9 cellular contexts compared by ENCODE assay signal in the genomic region with DNA sequence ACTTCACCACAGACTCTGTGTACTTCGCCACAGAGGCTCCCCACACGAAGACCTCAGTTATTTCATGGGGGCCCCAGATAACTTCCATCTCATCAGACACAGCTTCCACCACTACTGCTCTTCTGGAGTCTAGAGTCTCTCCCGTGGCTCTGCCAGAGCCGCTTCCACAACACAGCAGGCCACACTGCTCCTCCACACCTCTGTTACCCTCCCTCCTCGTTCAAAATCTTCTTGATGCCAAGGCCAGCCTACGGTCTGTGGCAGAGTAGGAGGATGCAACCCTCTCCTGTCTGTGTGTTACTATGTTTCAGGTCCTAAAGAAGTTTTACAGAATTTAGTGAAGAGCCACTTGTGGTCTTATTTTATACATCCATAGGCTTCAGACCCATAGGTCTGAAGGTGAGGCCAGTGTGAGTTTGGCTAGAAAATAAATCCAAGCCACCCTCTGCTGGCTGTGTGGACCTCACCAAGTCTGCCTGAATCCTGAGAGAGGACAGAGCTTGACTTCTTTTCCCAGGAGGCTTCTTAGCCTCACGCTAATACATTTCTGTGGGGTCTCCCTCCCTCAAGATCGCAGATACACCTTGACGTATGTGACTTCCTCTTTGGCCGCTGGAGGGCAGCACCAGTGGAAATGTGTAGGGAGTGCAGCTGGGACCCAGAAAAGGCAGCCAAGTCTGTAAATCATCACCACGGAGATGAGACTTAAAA.
DNase-seq lines count a peak whose midpoint lies in the region; ATAC-seq and TF ChIP-seq lines count a peak whose summit lies in the region.
"Had no signal": no experiment of that assay in that cellular context is flagged by ENCODE, and none has a peak within 500 bp of the region (broad histone marks: within the 10 kb centered on the region; RNA-seq: fewer than 3 reads in every experiment).

No MANE protein-coding gene starts in this region.

- intact Hi-C loops in activated CD4-positive, alpha-beta memory T cell treated with anti-CD3 and anti-CD28 coated beads for 36 hours (cut with micrococcal nuclease): no loop called here
- intact Hi-C loops in right cardiac atrium (cut with DNase I): loop anchor here in 3 of 4 donors (5.0 kb wide), 1 partner anchor 91 kb away; no protein-coding TSS in a partner anchor

- H3K27ac Mint-ChIP-seq in activated CD4-positive, alpha-beta memory T cell treated with anti-CD3 and anti-CD28 coated beads for 36 hours: no peak overlapping the region
- H3K27ac Mint-ChIP-seq: naive B cell had no signal

- no peaks in the 10 kb centered on the region for H3K4me1 ChIP-seq in HEK293 (ENCODE audit: control insufficient read depth, insufficient read depth, low read length)
- H3K4me1 ChIP-seq in right cardiac atrium (ENCODE audit: control insufficient read depth, insufficient read depth, low read length): no peaks in the 10 kb centered on the region

- no peaks in the 10 kb centered on the region for H3K9me3 ChIP-seq in AG04450 (ENCODE audit: control insufficient read depth, insufficient read depth, low read length)
- no peaks in the 10 kb centered on the region for H3K9me3 ChIP-seq in HEK293 (ENCODE audit: control insufficient read depth, insufficient read depth, low read depth, low read length)
- no peaks in the 10 kb centered on the region for H3K9me3 ChIP-seq in right cardiac atrium (ENCODE audit: control insufficient read depth, low read length)

- 36% methylated on average over 11 of the region's 11 CpGs for WGBS in right cardiac atrium

- H3K27me3 ChIP-seq in AG04450 (ENCODE audit: control insufficient read depth, insufficient read depth, low read length) (no peaks in the 10 kb centered on the region), right cardiac atrium (ENCODE audit: control insufficient read depth, insufficient read depth) (no peaks in the 10 kb centered on the region)

- H3K4me3 ChIP-seq in AG04450 (ENCODE audit: low read depth, low read length) (no peak overlapping the region), HEK293 (ENCODE audit: low read depth, low read length) (no peak overlapping the region), right cardiac atrium (ENCODE audit: low read length) (no peak overlapping the region)

- POLR2A ChIA-PET in AG04450 (lab: Yijun Ruan, JAX): no interaction called here
- POLR2A ChIA-PET in HEK293 (lab: Yijun Ruan, JAX): no interaction called here
- POLR2A ChIA-PET in activated CD4-positive, alpha-beta memory T cell treated with anti-CD3 and anti-CD28 coated beads for 36 hours (lab: Charles Lee): no interaction called here

- no peaks in the 10 kb centered on the region for H3K36me3 Mint-ChIP-seq in activated CD4-positive, alpha-beta memory T cell treated with anti-CD3 and anti-CD28 coated beads for 36 hours

- CTCF ChIA-PET in AG04450 (lab: Charles Lee) (interaction anchor here (0.6 to 3.4 kb wide), 7 partner anchors 9 to 91 kb away, joined by 3 to 27 read pairs (median 4); no protein-coding TSS in a partner anchor), HEK293 (lab: Yijun Ruan, JAX) (interaction anchor here (0.5 to 7.9 kb wide), 30 partner anchors 8 to 1685 kb away, joined by 3 to 124 read pairs (median 4); no protein-coding TSS in a partner anchor)
- CTCF ChIA-PET in activated CD4-positive, alpha-beta memory T cell treated with anti-CD3 and anti-CD28 coated beads for 36 hours (lab: Charles Lee): interaction anchor here (1.0 to 2.5 kb wide), 3 partner anchors 12 to 89 kb away, joined by 3 to 24 read pairs (median 4); no protein-coding TSS in a partner anchor

- no peak overlapping the region for H3K4me3 Mint-ChIP-seq in activated CD4-positive, alpha-beta memory T cell treated with anti-CD3 and anti-CD28 coated beads for 36 hours
- H3K4me3 Mint-ChIP-seq: naive B cell had no signal

- peaks cover 6% of the 10 kb centered on the region for H3K27me3 Mint-ChIP-seq in activated CD4-positive, alpha-beta memory T cell treated with anti-CD3 and anti-CD28 coated beads for 36 hours

- DNase-seq in AG04450 (ENCODE audit: low read depth, low spot score): peak; percentile 3
- DNase-seq in Kasumi-1 (lab: John Stamatoyannopoulos, UW): peak; percentile 33 to 41
- DNase-seq in activated CD4-positive, alpha-beta memory T cell treated with anti-CD3 and anti-CD28 coated beads for 36 hours: peak; percentile 61
- DNase-seq in right cardiac atrium: peak in 2 of 3 donors; percentile 21 to 32
- peak; percentile 4 for DNase-seq in stimulated activated CD8-positive, alpha-beta memory T cell treated with anti-CD3 and anti-CD28 coated beads, Interleukin-4, amount 100 ng/mL, for 24 hours (ENCODE audit: low read depth)
- DNase-seq in central memory CD4-positive, alpha-beta T cell: no peak
- DNase-seq: naive B cell had no signal

- H3K36me3 ChIP-seq in HEK293 (ENCODE audit: control insufficient read depth in 2 of 2, insufficient read depth in 1 of 2, low read length in 2 of 2): no peaks in the 10 kb centered on the region

- TF ChIP-seq CTCF in AG04450 (IDR thresholded peaks at IDR 0.05; ENCODE audit: low read depth, low read length): peak; percentile 73
- peak; percentile 84 for TF ChIP-seq CTCF in GM12872 (IDR thresholded peaks at IDR 0.05; ENCODE audit: insufficient read depth, low read depth, low read length)
- peak; percentile 56 for TF ChIP-seq CTCF in HEK293 (tag by site-specific recombination; IDR thresholded peaks at IDR 0.05)

- H3K4me1 Mint-ChIP-seq in activated CD4-positive, alpha-beta memory T cell treated with anti-CD3 and anti-CD28 coated beads for 36 hours (ENCODE audit: low read depth): no peaks in the 10 kb centered on the region
- H3K4me1 Mint-ChIP-seq: naive B cell had no signal

- H3K27ac ChIP-seq in AG04450 (ENCODE audit: low read depth, low read length) (no peak overlapping the region), HEK293 (ENCODE audit: extremely low read depth, low read depth, low read length) (no peak overlapping the region), right cardiac atrium (ENCODE audit: low read length) (no peak overlapping the region)

- H3K9me3 Mint-ChIP-seq in activated CD4-positive, alpha-beta memory T cell treated with anti-CD3 and anti-CD28 coated beads for 36 hours: no peaks in the 10 kb centered on the region

- no peak for ATAC-seq in right cardiac atrium

TF ChIP-seq in HEK293, 187 proteins besides CTCF, POLR2A, EP300 and RAD21:
- TF ChIP-seq ZBTB8A (tag by site-specific recombination; IDR thresholded peaks at IDR 0.05) (no peak), ZNF302 (tag by site-specific recombination; IDR thresholded peaks at IDR 0.05; ENCODE audit: low read depth) (no peak), ZNF654 (tag by site-specific recombination; IDR thresholded peaks at IDR 0.05; ENCODE audit: low read depth) (peak; percentile 39), ZNF510 (tag by site-specific recombination; IDR thresholded peaks at IDR 0.05; ENCODE audit: insufficient replicate concordance) (no peak), ZFP37 (tag by site-specific recombination; IDR thresholded peaks at IDR 0.05) (no peak)
- TF ChIP-seq, protein P1, sequence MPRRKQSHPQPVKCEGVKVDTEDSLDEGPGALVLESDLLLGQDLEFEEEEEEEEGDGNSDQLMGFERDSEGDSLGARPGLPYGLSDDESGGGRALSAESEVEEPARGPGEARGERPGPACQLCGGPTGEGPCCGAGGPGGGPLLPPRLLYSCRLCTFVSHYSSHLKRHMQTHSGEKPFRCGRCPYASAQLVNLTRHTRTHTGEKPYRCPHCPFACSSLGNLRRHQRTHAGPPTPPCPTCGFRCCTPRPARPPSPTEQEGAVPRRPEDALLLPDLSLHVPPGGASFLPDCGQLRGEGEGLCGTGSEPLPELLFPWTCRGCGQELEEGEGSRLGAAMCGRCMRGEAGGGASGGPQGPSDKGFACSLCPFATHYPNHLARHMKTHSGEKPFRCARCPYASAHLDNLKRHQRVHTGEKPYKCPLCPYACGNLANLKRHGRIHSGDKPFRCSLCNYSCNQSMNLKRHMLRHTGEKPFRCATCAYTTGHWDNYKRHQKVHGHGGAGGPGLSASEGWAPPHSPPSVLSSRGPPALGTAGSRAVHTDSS (tag by site-specific recombination; IDR thresholded peaks at IDR 0.05): no peak
TF ChIP-seq in HEK293: peak in this region for 1.
